ENCODE assay signal across 3 cellular contexts in the genomic region with DNA sequence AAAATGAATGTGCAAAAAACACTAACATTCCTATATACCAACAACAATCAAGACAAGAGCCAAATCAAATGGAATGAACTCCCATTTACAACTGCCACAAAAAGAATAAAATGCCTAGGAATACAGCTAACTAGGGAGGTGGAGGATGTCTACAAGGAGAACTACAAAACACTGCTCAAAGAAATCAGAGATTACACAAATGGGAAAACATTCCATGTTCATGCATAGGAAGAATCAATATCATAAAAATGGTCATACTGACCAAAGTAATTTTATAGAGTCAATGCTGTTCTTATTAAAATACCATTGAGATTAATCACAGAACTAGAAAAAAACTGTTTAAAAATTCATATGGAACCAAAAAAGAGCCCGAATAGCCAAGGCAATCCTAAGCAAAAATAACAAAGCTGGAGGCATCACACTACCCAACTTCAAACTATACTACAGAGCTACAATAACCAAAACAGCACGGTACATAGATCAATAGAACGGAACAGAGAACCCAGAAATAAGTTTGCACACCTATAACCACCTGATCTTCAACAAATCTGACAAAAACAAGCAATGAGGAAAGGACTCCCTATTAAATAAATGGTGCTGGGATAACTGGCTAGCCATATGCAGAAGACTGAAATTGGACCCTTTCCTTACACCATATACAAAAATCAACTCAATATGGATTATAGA. TPM values are rescaled to one million over a fixed set of nuclear protein-coding genes. Genes with fewer than 3 reads are reported as not detected.
"Had no signal": no experiment of that assay in that cellular context is flagged by ENCODE, and none has a peak within 500 bp of the region (broad histone marks: within the 10 kb centered on the region; RNA-seq: fewer than 3 reads in every experiment).

No MANE protein-coding gene starts in this region.

RNA-seq across cellular contexts. Expression of a gene that starts 21.2 kb away (rescaled TPM):
- total RNA-seq: SJCRH30, SJSA1, SK-MEL-5 had no signal
